8 cellular contexts compared by ENCODE assay signal in the genomic region with DNA sequence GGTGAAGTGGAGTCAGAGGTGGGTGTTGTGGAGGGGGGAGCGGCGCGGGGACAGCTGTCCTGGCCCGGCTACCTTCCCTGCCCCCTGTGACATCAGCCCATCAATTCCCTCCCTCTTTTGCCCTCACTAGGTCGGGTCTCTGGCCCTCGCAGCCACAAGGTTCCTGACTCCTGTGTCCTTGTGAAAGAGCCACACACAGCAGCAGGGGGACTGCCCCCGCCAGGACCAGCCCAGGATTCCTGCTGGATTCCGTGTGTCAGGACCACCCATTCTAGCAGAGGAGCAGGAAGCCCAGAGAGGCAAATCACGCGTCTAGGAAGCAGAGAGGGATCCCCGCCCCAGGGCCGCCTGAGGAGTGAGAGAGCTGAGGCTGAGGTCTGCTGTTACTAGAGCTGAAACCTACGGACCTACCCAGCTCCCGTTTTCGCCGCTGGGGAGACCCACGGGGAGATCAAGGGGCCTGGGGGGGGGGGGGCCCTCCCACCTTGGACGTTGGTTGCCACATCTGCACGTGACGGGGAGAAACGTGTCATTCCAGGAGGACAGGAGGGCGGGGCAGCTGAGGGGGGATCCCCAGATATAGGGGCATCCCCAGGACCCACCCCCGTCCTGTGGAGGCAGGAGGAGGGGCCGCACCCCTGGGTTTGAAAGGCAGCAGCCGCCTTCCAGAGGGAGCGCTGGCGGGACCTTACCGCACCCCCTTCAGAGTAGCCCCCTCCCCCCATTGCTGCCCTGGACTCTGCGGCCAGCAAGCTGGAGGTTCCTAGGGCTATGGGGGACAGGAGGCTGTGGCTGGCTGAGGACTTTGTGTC. TPM values are rescaled to one million over a fixed set of nuclear protein-coding genes. Genes with fewer than 3 reads are reported as not detected.
DNase-seq lines count a peak whose midpoint lies in the region; ATAC-seq, FAIRE-seq and TF ChIP-seq lines count a peak whose summit lies in the region.

No MANE protein-coding gene starts in this region.

- peak overlapping the region; percentile 84 for H3K9ac ChIP-seq in adipocyte (ENCODE audit: low read length)
- H3K9ac ChIP-seq in HepG2 (ENCODE audit: insufficient read depth, low read depth, low read length), result peak overlapping the region; percentile 64

- peaks cover 10 to 12% of the 10 kb centered on the region in 2 donors for H3K9me3 Mint-ChIP-seq in stimulated activated naive B cell treated with anti-CD40 and anti-IgM and Interleukin-4, amounts not matched to agents 10 μg/mL and 1 μg/mL and 100 μg/mL, for 72 hours

- H4K20me1 ChIP-seq in HepG2 (ENCODE audit: insufficient read depth, low read length), result no peaks in the 10 kb centered on the region

- H2AFZ ChIP-seq in HepG2 (ENCODE audit: low read length), result peak overlapping the region; percentile 47

- no peak for TF ChIP-seq RAD21 in HepG2 (CRISPR knock-in tag; IDR thresholded peaks at IDR 0.05)

- POLR2A ChIA-PET in HepG2 (lab: Yijun Ruan, JAX), result interaction anchor here (0.6 to 7.6 kb wide), 7 partner anchors 8 to 76 kb away, joined by 3 to 179 read pairs (median 3); a partner anchor contains a TSS

- in situ Hi-C loops in HepG2 (cut with HindIII; ENCODE audit: extremely low pct_ligation_motif_present, low pct_unique_long_range_greater_than_20kb), result no loop called here

- no peaks in the 10 kb centered on the region for H3K9me3 ChIP-seq in adipocyte (ENCODE audit: control insufficient read depth, low read length)
- H3K9me3 ChIP-seq in HepG2 (ENCODE audit: low read length), result no peaks in the 10 kb centered on the region

- peaks cover 38 to 55% of the 10 kb centered on the region in 2 donors for H3K4me1 Mint-ChIP-seq in stimulated activated naive B cell treated with anti-CD40 and anti-IgM and Interleukin-4, amounts not matched to agents 10 μg/mL and 1 μg/mL and 100 μg/mL, for 72 hours

- H3K4me3 Mint-ChIP-seq in stimulated activated naive B cell treated with anti-CD40 and anti-IgM and Interleukin-4, amounts not matched to agents 10 μg/mL and 1 μg/mL and 100 μg/mL, for 72 hours, result peak overlapping the region; percentile 87 to 91

- FAIRE-seq in HepG2 (lab: Jason Lieb, UNC), result no peak

- H3K27me3 ChIP-seq in HL-60 (ENCODE audit: insufficient read depth, poor library complexity, severe bottlenecking) (no peaks in the 10 kb centered on the region), adipocyte (replicated peaks; ENCODE audit: control insufficient read depth, insufficient read depth, low read length) (no peaks in the 10 kb centered on the region), HepG2 (ENCODE audit: control insufficient read depth in 1 of 2, insufficient read depth in 2 of 2, low read length in 2 of 2) (no peaks in the 10 kb centered on the region; a peak in 1 of 5 replicates)

- ATAC-seq in GM18907 (IDR thresholded peaks at IDR 0.05; ENCODE audit: unreplicated experiment) (peak; percentile 33), HepG2 (peak; percentile 37), GM18858 (IDR thresholded peaks at IDR 0.05; ENCODE audit: unreplicated experiment) (no peak)
- ATAC-seq in stimulated activated naive B cell treated with anti-CD40 and anti-IgM and Interleukin-4, amounts not matched to agents 10 μg/mL and 1 μg/mL and 100 μg/mL, for 72 hours (replicated peaks), result peak; percentile 42 to 44

- intact Hi-C loops in HepG2 (cut with micrococcal nuclease; ENCODE audit: unreplicated experiment), result loop anchor here (1.0 kb wide), 1 partner anchor 11 kb away; no protein-coding TSS in a partner anchor

- WGBS in HepG2 (ENCODE audit: low lambda C conversion rate), result 2% methylated on average over 7 of the region's 29 CpGs

- DNase-seq in HL-60 (ENCODE audit: low read depth in 1 of 2, low spot score in 1 of 2) (no peak), adipocyte (ENCODE audit: low read depth) (no peak), HepG2 (ENCODE audit: low spot score) (peak; percentile 55), NCI-H146 (lab: John Stamatoyannopoulos, UW) (no peak), AG08396 (ENCODE audit: low spot score) (no peak)
- DNase-seq in stimulated activated naive B cell treated with anti-CD40 and anti-IgM and Interleukin-4, amounts not matched to agents 10 μg/mL and 1 μg/mL and 100 μg/mL, for 72 hours, result peak; percentile 55

- peaks cover 0 to 8% of the 10 kb centered on the region in 2 donors for H3K36me3 Mint-ChIP-seq in stimulated activated naive B cell treated with anti-CD40 and anti-IgM and Interleukin-4, amounts not matched to agents 10 μg/mL and 1 μg/mL and 100 μg/mL, for 72 hours

- TSS peak; percentile 41 for BruUV-seq in HepG2 (replicated peaks; lab: Mats Ljungman, UMichigan)

- no peaks in the 10 kb centered on the region for H3K27me3 Mint-ChIP-seq in stimulated activated naive B cell treated with anti-CD40 and anti-IgM and Interleukin-4, amounts not matched to agents 10 μg/mL and 1 μg/mL and 100 μg/mL, for 72 hours

- peak overlapping the region; percentile 97 for H3K4me2 ChIP-seq in HepG2 (ENCODE audit: low read depth, low read length)

- 0 out of 4 replicates have a peak, but pooled peaks of 1 of the 2 experiments have one; percentile 29 for TF ChIP-seq POLR2A in HepG2 (IDR thresholded peaks at IDR 0.05; ENCODE audit: insufficient read depth in 1 of 2, low read depth in 2 of 2, low read length in 2 of 2)

- CTCF ChIA-PET in HepG2 (lab: Yijun Ruan, JAX; ENCODE audit: low intra/inter-chr PET ratio, low total read pairs), result no interaction called here

- H3K27ac Mint-ChIP-seq in stimulated activated naive B cell treated with anti-CD40 and anti-IgM and Interleukin-4, amounts not matched to agents 10 μg/mL and 1 μg/mL and 100 μg/mL, for 72 hours, result peak overlapping the region; percentile 96

- H3K36me3 ChIP-seq in adipocyte (ENCODE audit: control insufficient read depth, insufficient read depth, low read length, severe bottlenecking), result no peaks in the 10 kb centered on the region
- H3K36me3 ChIP-seq in HepG2 (replicated peaks in 1 of 2; ENCODE audit: control insufficient read depth in 1 of 2, insufficient read depth in 2 of 2, low read length in 2 of 2), result no peaks in the 10 kb centered on the region

- no peak for TF ChIP-seq CTCF in HL-60 (IDR thresholded peaks at IDR 0.05; ENCODE audit: insufficient read depth, low read length)
- no peak for TF ChIP-seq CTCF in HepG2 (CRISPR knock-in tag; IDR thresholded peaks at IDR 0.05)

- H3K4me3 ChIP-seq in HL-60 (replicated peaks; ENCODE audit: insufficient read depth, low read length), result no peak overlapping the region
- peak overlapping the region; percentile 76 for H3K4me3 ChIP-seq in adipocyte (ENCODE audit: low read length)
- H3K4me3 ChIP-seq in HepG2 (replicated peaks in 1 of 3; ENCODE audit: insufficient read depth in 1 of 3, low read depth in 2 of 3, low read length in 3 of 3), result peak overlapping the region; percentile 41 to 68 (median 52)

- H3K79me2 ChIP-seq in HepG2 (ENCODE audit: insufficient read depth, low read length), result no peaks in the 10 kb centered on the region

- no peak for TF ChIP-seq EP300 in HepG2 (IDR thresholded peaks at IDR 0.05; ENCODE audit: low read depth in 2 of 2, low read length in 2 of 2)
- TF ChIP-seq EP300 in HepG2 (CRISPR knock-in tag; IDR thresholded peaks at IDR 0.05; ENCODE audit: borderline replicate concordance), result no peak

- H3K4me1 ChIP-seq in adipocyte (ENCODE audit: control insufficient read depth, insufficient read depth, low read length), result peaks cover 34% of the 10 kb centered on the region
- H3K4me1 ChIP-seq in HepG2 (ENCODE audit: insufficient read depth, low read length), result peaks cover 63% of the 10 kb centered on the region

- peak overlapping the region; percentile 93 for H3K27ac ChIP-seq in HL-60 (replicated peaks)
- H3K27ac ChIP-seq in HepG2 (ENCODE audit: extremely low read length, insufficient read depth, low read length), result no peak overlapping the region

RNA-seq across cellular contexts. Expression of a gene that starts 12.5 kb away (rescaled TPM):
- total RNA-seq in HepG2 (2016; rRNA removed; fragmentation: Illumina TruSeq; extraction: Trizol), result 16.4 and 18.1 TPM in 2 replicates
- 11.2 and 14.6 TPM in 2 replicates for total RNA-seq in HepG2 (2016; cell fraction: cytosol; rRNA removed; fragmentation: Illumina TruSeq; extraction: Trizol; ENCODE audit: low read depth)
- total RNA-seq in HepG2 (2016; cell fraction: insoluble cytoplasmic fraction; rRNA removed; fragmentation: Illumina TruSeq; extraction: Trizol), result 17.0 and 18.3 TPM in 2 replicates
- total RNA-seq in HepG2 (2016; cell fraction: membrane; rRNA removed; fragmentation: Illumina TruSeq; extraction: Trizol), result 23.4 and 24.7 TPM in 2 replicates
- 17.7 and 25.0 TPM in 2 replicates for total RNA-seq in HepG2 (2016; cell fraction: nucleus; rRNA removed; fragmentation: Illumina TruSeq; extraction: Trizol)
- 26.4 and 33.4 TPM in 2 replicates for polyA plus RNA-seq in HepG2 (2011; rRNA removed)
- polyA plus RNA-seq in HepG2 (2011; cell fraction: cytosol; rRNA removed), result 14.8 and 26.4 TPM in 2 replicates
- 229 and 296 TPM in 2 replicates for polyA plus RNA-seq in HepG2 (2011; cell fraction: nucleus; rRNA removed)
- polyA plus RNA-seq in HepG2 (2012), result 28.4 and 33.9 TPM in 2 replicates
- 13.6 and 14.2 TPM in 2 replicates for polyA plus RNA-seq in HepG2 (2016; cell fraction: cytosol; fragmentation: Illumina TruSeq; extraction: Trizol; ENCODE audit: low read depth)
- 20.2 and 25.5 TPM in 2 replicates for polyA plus RNA-seq in HepG2 (2016; cell fraction: insoluble cytoplasmic fraction; fragmentation: Illumina TruSeq; extraction: Trizol; ENCODE audit: low read depth)
- 17.5 and 20.7 TPM in 2 replicates for polyA plus RNA-seq in HepG2 (2016; cell fraction: membrane; fragmentation: Illumina TruSeq; extraction: Trizol; ENCODE audit: low read depth)
- polyA plus RNA-seq in HepG2 (2016; cell fraction: nucleus; fragmentation: Illumina TruSeq; extraction: Trizol; ENCODE audit: insufficient read depth, low read depth), result 61.5 and 67.7 TPM in 2 replicates
- polyA minus RNA-seq in HepG2 (2011; rRNA and poly(A)+ RNA removed; ENCODE audit: low replicate concordance), result 34.0 and 46.7 TPM in 2 replicates
- polyA minus RNA-seq in HepG2 (2011; cell fraction: cytosol; rRNA and poly(A)+ RNA removed), result 23.8 and 25.1 TPM in 2 replicates
- 29.2 and 32.3 TPM in 2 replicates for polyA minus RNA-seq in HepG2 (2011; cell fraction: nucleus; rRNA and poly(A)+ RNA removed)

RNA-seq across cellular contexts. Expression of a gene that starts 47.1 kb away (rescaled TPM):
- total RNA-seq in HepG2 (2016; rRNA removed; fragmentation: Illumina TruSeq; extraction: Trizol), result 0.98 and 1.0 TPM in 2 replicates
- 0.81 and 1.1 TPM in 2 replicates for total RNA-seq in HepG2 (2016; cell fraction: cytosol; rRNA removed; fragmentation: Illumina TruSeq; extraction: Trizol; ENCODE audit: low read depth)
- 0.56 and 1.3 TPM in 2 replicates for total RNA-seq in HepG2 (2016; cell fraction: insoluble cytoplasmic fraction; rRNA removed; fragmentation: Illumina TruSeq; extraction: Trizol)
- total RNA-seq in HepG2 (2016; cell fraction: membrane; rRNA removed; fragmentation: Illumina TruSeq; extraction: Trizol), result 1.6 and 1.9 TPM in 2 replicates
- total RNA-seq in HepG2 (2016; cell fraction: nucleus; rRNA removed; fragmentation: Illumina TruSeq; extraction: Trizol), result 1.3 and 1.5 TPM in 2 replicates
- 36.7 and 45.2 TPM in 2 replicates for polyA plus RNA-seq in HepG2 (2011; rRNA removed)
- 20.7 and 22.4 TPM in 2 replicates for polyA plus RNA-seq in HepG2 (2011; cell fraction: cytosol; rRNA removed)
- 219 and 230 TPM in 2 replicates for polyA plus RNA-seq in HepG2 (2011; cell fraction: nucleus; rRNA removed)
- 37.3 and 46.9 TPM in 2 replicates for polyA plus RNA-seq in HepG2 (2012)
- polyA plus RNA-seq in HepG2 (2016; cell fraction: cytosol; fragmentation: Illumina TruSeq; extraction: Trizol; ENCODE audit: low read depth), result 0.70 and 1.5 TPM in 2 replicates
- polyA plus RNA-seq in HepG2 (2016; cell fraction: insoluble cytoplasmic fraction; fragmentation: Illumina TruSeq; extraction: Trizol; ENCODE audit: low read depth), result 1.3 and 2.2 TPM in 2 replicates
- 1.5 and 2.0 TPM in 2 replicates for polyA plus RNA-seq in HepG2 (2016; cell fraction: membrane; fragmentation: Illumina TruSeq; extraction: Trizol; ENCODE audit: low read depth)
- 3.7 and 4.4 TPM in 2 replicates for polyA plus RNA-seq in HepG2 (2016; cell fraction: nucleus; fragmentation: Illumina TruSeq; extraction: Trizol; ENCODE audit: insufficient read depth, low read depth)
- 12.3 and 14.1 TPM in 2 replicates for polyA minus RNA-seq in HepG2 (2011; rRNA and poly(A)+ RNA removed; ENCODE audit: low replicate concordance)
- 6.8 and 7.6 TPM in 2 replicates for polyA minus RNA-seq in HepG2 (2011; cell fraction: cytosol; rRNA and poly(A)+ RNA removed)
- 30.6 and 31.2 TPM in 2 replicates for polyA minus RNA-seq in HepG2 (2011; cell fraction: nucleus; rRNA and poly(A)+ RNA removed)

Comparison
In these comparisons a context has a peak if more than half of its experiments do, and no peak if none do; other contexts are left out.
1. DNase-seq: peak in HepG2 (single experiment) and stimulated activated naive B cell treated with anti-CD40 and anti-IgM and Interleukin-4, amounts not matched to agents 10 μg/mL and 1 μg/mL and 100 μg/mL, for 72 hours (single experiment); none in HL-60 (0 of 2), adipocyte (single experiment), NCI-H146 (single experiment) and AG08396 (single experiment).